ENCODE assay signal across 16 cellular contexts in the genomic region with DNA sequence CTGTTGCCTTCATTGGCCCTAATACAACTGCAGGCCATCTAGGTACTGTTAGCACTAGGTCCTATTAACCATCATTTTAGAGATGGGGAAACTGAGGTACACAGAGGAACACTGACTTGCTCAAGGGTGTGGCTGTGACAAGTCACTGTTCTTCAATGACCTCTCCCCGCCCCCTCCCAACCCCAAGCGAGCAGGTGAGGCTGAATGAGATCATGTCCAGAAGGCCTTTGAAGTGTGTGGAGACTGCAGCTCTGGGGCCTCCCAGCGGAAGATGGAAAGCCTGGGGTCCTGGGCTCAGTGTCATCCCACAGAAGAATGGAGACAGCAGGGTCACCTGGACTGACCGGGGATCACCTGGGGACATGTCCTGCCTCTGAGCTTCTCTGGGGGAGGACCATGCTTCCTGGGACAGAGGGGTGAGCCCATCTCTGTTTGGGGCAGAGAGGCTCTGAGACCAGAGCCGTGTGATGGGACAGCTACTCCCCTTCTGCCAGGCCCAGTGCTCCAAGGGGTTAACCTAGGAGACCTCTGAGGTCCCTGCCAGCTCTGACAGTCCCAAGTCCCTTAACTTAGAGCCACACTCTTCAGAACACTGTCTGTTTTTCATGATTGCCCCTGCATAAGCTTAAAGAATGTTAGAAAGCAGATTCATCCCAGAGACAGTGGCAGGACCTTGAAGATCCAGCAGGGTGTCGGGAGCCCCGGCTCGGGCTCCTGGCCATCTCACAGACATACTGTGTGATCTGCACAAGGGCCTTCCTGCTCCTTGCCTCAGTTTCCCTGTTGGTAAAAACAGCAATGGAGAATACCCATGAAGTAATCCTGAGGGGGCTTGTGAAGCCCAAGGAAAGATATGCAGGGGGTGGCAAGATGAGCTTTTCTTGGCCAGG.
"Had no signal": no experiment of that assay in that cellular context is flagged by ENCODE, and none has a peak within 500 bp of the region (broad histone marks: within the 10 kb centered on the region; RNA-seq: fewer than 3 reads in every experiment).

No MANE protein-coding gene starts in this region.

- H3K9me3 ChIP-seq: heart left ventricle, lower lobe of right lung, sigmoid colon, thoracic aorta, uterus had no signal

- H3K27ac ChIP-seq: coronary artery, heart left ventricle, lower lobe of right lung, sigmoid colon, thoracic aorta, uterus, WERI-Rb-1 had no signal

- DNase-seq: activated CD4-positive, alpha-beta memory T cell treated with anti-CD3 and anti-CD28 coated beads, Interleukin-2, amount 10 ng/mL, durations not matched to agents 7 days and 5 days; activated naive CD4-positive, alpha-beta T cell treated with anti-CD3 and anti-CD28 coated beads, Interleukin-2, amount 50 U/mL, for 16 hours; activated T-cell treated with anti-CD3 and anti-CD28 coated beads, Interleukin-2, amount 50 U/mL, for 24 hours; effector memory CD4-positive, alpha-beta T cell; heart left ventricle; lower lobe of right lung; sigmoid colon; stimulated activated CD4-positive, alpha-beta T cell treated with anti-CD3 and anti-CD28 coated beads, Interleukin-1b, Interleukin-23, amount 100 ng/mL, for 48 hours; stimulated activated naive CD8-positive, alpha-beta T cell treated with anti-CD3 and anti-CD28 coated beads, Interleukin-15, amount 100 ng/mL, for 72 hours; T-helper 17 cell; uterus; WERI-Rb-1 had no signal

- H3K4me3 Mint-ChIP-seq: activated CD4-positive, alpha-beta memory T cell treated with anti-CD3 and anti-CD28 coated beads, Interleukin-2, amount 10 ng/mL, durations not matched to agents 7 days and 5 days; activated T-cell treated with anti-CD3 and anti-CD28 coated beads, Interleukin-2, amount 50 U/mL, for 24 hours; mesothelial cell of epicardium; neural crest cell; stimulated activated naive CD8-positive, alpha-beta T cell treated with anti-CD3 and anti-CD28 coated beads, Interleukin-15, amount 100 ng/mL, for 72 hours; T-helper 17 cell had no signal

- H3K4me1 ChIP-seq: sigmoid colon, uterus had no signal

- H3K4me3 ChIP-seq: coronary artery, heart left ventricle, lower lobe of right lung, sigmoid colon, thoracic aorta, uterus had no signal

- ATAC-seq: heart left ventricle, T-helper 17 cell had no signal

- H3K9me3 Mint-ChIP-seq: activated CD4-positive, alpha-beta memory T cell treated with anti-CD3 and anti-CD28 coated beads, Interleukin-2, amount 10 ng/mL, durations not matched to agents 7 days and 5 days; activated T-cell treated with anti-CD3 and anti-CD28 coated beads, Interleukin-2, amount 50 U/mL, for 24 hours; neural crest cell; stimulated activated naive CD8-positive, alpha-beta T cell treated with anti-CD3 and anti-CD28 coated beads, Interleukin-15, amount 100 ng/mL, for 72 hours had no signal

- H3K4me1 Mint-ChIP-seq: neural crest cell had no signal

- H3K36me3 Mint-ChIP-seq: mesothelial cell of epicardium had no signal

- H3K27me3 ChIP-seq: heart left ventricle, sigmoid colon, uterus had no signal

- H3K27ac Mint-ChIP-seq: activated CD4-positive, alpha-beta memory T cell treated with anti-CD3 and anti-CD28 coated beads, Interleukin-2, amount 10 ng/mL, durations not matched to agents 7 days and 5 days; activated T-cell treated with anti-CD3 and anti-CD28 coated beads, Interleukin-2, amount 50 U/mL, for 24 hours; mesothelial cell of epicardium; T-helper 17 cell had no signal

- H3K36me3 ChIP-seq: heart left ventricle, lower lobe of right lung, sigmoid colon, thoracic aorta, uterus, WERI-Rb-1 had no signal

- H3K27me3 Mint-ChIP-seq: activated T-cell treated with anti-CD3 and anti-CD28 coated beads, Interleukin-2, amount 50 U/mL, for 24 hours; stimulated activated naive CD8-positive, alpha-beta T cell treated with anti-CD3 and anti-CD28 coated beads, Interleukin-15, amount 100 ng/mL, for 72 hours; T-helper 17 cell had no signal
